10 cellular contexts compared by ENCODE assay signal in genomic region chr10:80509403-80510161, GRCh38.
DNase-seq lines count a peak whose midpoint lies in the region; ATAC-seq and TF ChIP-seq lines count a peak whose summit lies in the region.
"Had no signal": no experiment of that assay in that cellular context is flagged by ENCODE, and none has a peak within 500 bp of the region (broad histone marks: within the 10 kb centered on the region; RNA-seq: fewer than 3 reads in every experiment).

No MANE protein-coding gene starts in this region.

- TF ChIP-seq RAD21 in Ishikawa (IDR thresholded peaks at IDR 0.05; ENCODE audit: low read depth), result no peak

- no peaks in the 10 kb centered on the region for H3K27me3 Mint-ChIP-seq in stimulated activated naive CD8-positive, alpha-beta T cell treated with anti-CD3 and anti-CD28 coated beads, Interleukin-15, amount 100 ng/mL, for 72 hours
- H3K27me3 Mint-ChIP-seq: IgD-negative memory B cell had no signal

- no peak for ATAC-seq in stimulated activated naive CD8-positive, alpha-beta T cell treated with anti-CD3 and anti-CD28 coated beads, Interleukin-15, amount 100 ng/mL, for 72 hours
- ATAC-seq in GM18498 (IDR thresholded peaks at IDR 0.05; ENCODE audit: unreplicated experiment) (no peak), GM21717 (IDR thresholded peaks at IDR 0.05; ENCODE audit: unreplicated experiment) (no peak)

- no peak for TF ChIP-seq CTCF in astrocyte of the spinal cord (IDR thresholded peaks at IDR 0.05; ENCODE audit: low read depth, low read length)

- TF ChIP-seq EP300 in Ishikawa (IDR thresholded peaks at IDR 0.05; ENCODE audit: borderline replicate concordance), result no peak

- peak; percentile 83 for DNase-seq in astrocyte of the spinal cord (ENCODE audit: low read depth, low spot score)
- DNase-seq in islet precursor cell, result peak; percentile 94
- DNase-seq in stimulated activated naive CD8-positive, alpha-beta T cell treated with anti-CD3 and anti-CD28 coated beads, Interleukin-15, amount 100 ng/mL, for 72 hours, result no peak
- no peak for DNase-seq in SW480 (ENCODE audit: low spot score)
- no peak for DNase-seq in C1 segment of cervical spinal cord (lab: John Stamatoyannopoulos, UW)
- DNase-seq: stimulated activated CD4-positive, alpha-beta T cell treated with anti-CD3 and anti-CD28 coated beads, Interleukin-2, amount 100 ng/mL, for 48 hours had no signal

- no peak overlapping the region for H3K4me3 Mint-ChIP-seq in stimulated activated naive CD8-positive, alpha-beta T cell treated with anti-CD3 and anti-CD28 coated beads, Interleukin-15, amount 100 ng/mL, for 72 hours
- H3K4me3 Mint-ChIP-seq: IgD-negative memory B cell had no signal

- no peak overlapping the region for H3K4me3 ChIP-seq in astrocyte of the spinal cord (ENCODE audit: low read depth, low read length)

- in situ Hi-C loops in astrocyte of the spinal cord (cut with HindIII; ENCODE audit: low sequenced_read_pairs), result no loop called here

- H3K9me3 Mint-ChIP-seq in stimulated activated naive CD8-positive, alpha-beta T cell treated with anti-CD3 and anti-CD28 coated beads, Interleukin-15, amount 100 ng/mL, for 72 hours, result no peaks in the 10 kb centered on the region
- H3K9me3 Mint-ChIP-seq: IgD-negative memory B cell had no signal

- H3K4me1 Mint-ChIP-seq in stimulated activated naive CD8-positive, alpha-beta T cell treated with anti-CD3 and anti-CD28 coated beads, Interleukin-15, amount 100 ng/mL, for 72 hours, result peaks cover 56% of the 10 kb centered on the region

- peak overlapping the region; percentile 6 to 72 for H3K27ac Mint-ChIP-seq in stimulated activated naive CD8-positive, alpha-beta T cell treated with anti-CD3 and anti-CD28 coated beads, Interleukin-15, amount 100 ng/mL, for 72 hours

TF ChIP-seq in Ishikawa, 13 proteins besides CTCF, POLR2A, EP300 and RAD21:
- TF ChIP-seq YY1 (IDR thresholded peaks at IDR 0.05; ENCODE audit: low read depth) (no peak), ZBTB7A (IDR thresholded peaks at IDR 0.05; ENCODE audit: low read depth) (no peak), TAF1 (IDR thresholded peaks at IDR 0.05; ENCODE audit: low read depth) (0 out of 2 replicates have a peak, but pooled peaks have one; percentile 4)
TF ChIP-seq in Ishikawa: peak in this region for 1.

Comparison
In these comparisons a context has a peak if more than half of its experiments do, and no peak if none do; other contexts are left out.
1. DNase-seq: peak in astrocyte of the spinal cord (single experiment) and islet precursor cell (single experiment); none in stimulated activated naive CD8-positive, alpha-beta T cell treated with anti-CD3 and anti-CD28 coated beads, Interleukin-15, amount 100 ng/mL, for 72 hours (0 of 2), SW480 (single experiment) and C1 segment of cervical spinal cord (0 of 14).